In the genomic region with DNA sequence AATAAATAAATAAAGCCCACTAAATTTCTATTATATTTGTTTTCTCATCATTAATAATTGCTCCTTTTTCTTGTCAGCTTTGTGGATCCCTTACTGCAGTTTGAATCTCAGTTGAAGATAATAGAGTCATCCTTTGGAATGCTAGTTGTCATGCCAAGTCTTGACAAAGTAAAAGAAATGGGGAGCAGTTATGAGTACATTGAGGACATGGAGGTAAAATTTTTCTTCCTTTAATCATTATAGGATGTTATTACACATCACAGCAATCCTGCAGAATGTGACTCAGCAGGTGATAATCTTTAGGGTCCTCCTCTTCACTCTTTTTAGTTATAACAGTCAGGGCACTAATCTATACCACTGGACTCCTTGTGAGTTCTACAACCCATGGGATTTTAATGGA, we compare ENCODE assay signal across 30 cellular contexts. TPM values are rescaled to one million over a fixed set of nuclear protein-coding genes. Genes with fewer than 3 reads are reported as not detected.
DNase-seq lines count a peak whose midpoint lies in the region; ATAC-seq, FAIRE-seq and TF ChIP-seq lines count a peak whose summit lies in the region.
"Had no signal": no experiment of that assay in that cellular context is flagged by ENCODE, and none has a peak within 500 bp of the region (broad histone marks: within the 10 kb centered on the region; RNA-seq: fewer than 3 reads in every experiment).

No MANE protein-coding gene starts in this region.

- no peaks in the 10 kb centered on the region for H3K27me3 ChIP-seq in bronchial epithelial cell (ENCODE audit: control insufficient read depth, insufficient read depth, low read length)
- H3K27me3 ChIP-seq: hepatocyte, testis, uterus had no signal

- DNase-seq in EL = peak; percentile 72
- peak; percentile 20 for DNase-seq in NCI-H226
- DNase-seq in bronchial epithelial cell (ENCODE audit: low read depth) = peak; percentile 85
- peak; percentile 3 for DNase-seq in non-pigmented ciliary epithelial cell (ENCODE audit: low read depth)
- DNase-seq in GM19239 (ENCODE audit: insufficient read length, low spot score) = no peak
- no peak for DNase-seq in SHP77 (lab: John Stamatoyannopoulos, UW)
- DNase-seq in posterior vena cava (ENCODE audit: low spot score) = no peak
- DNase-seq: activated CD4-positive, alpha-beta T cell treated with anti-CD3 and anti-CD28 coated beads, Interleukin-2, amount 50 U/mL, for 4 hours; activated CD8-positive, alpha-beta memory T cell treated with anti-CD3 and anti-CD28 coated beads, Interleukin-2, amount 50 U/mL, for 48 hours; DMS79; immature natural killer cell; NCI-H1105 treated with DMSO at 0.1 percent for 48 hours; NCI-H2081 treated with DMSO at 0.1 percent for 48 hours; NCI-H446 treated with DMSO at 0.1 percent for 48 hours; small intestine; stimulated activated CD4-positive, alpha-beta T cell treated with anti-CD3 and anti-CD28 coated beads, Interleukin-2, amount 100 ng/mL, for 24 hours; testis; uterus had no signal

- no peak for ATAC-seq in HG02763 (IDR thresholded peaks at IDR 0.05; ENCODE audit: unreplicated experiment)
- ATAC-seq: HepG2; stimulated activated memory B cell treated with anti-CD40 and anti-IgM and Interleukin-4, amounts not matched to agents 10 μg/mL and 1 μg/mL and 100 μg/mL, for 72 hours had no signal

- no peak for TF ChIP-seq CTCF in bronchial epithelial cell (IDR thresholded peaks at IDR 0.05; ENCODE audit: insufficient read depth, low read length, severe bottlenecking)

- H3K4me3 ChIP-seq in bronchial epithelial cell (ENCODE audit: low read depth, low read length) = no peak overlapping the region
- H3K4me3 ChIP-seq: cardiac muscle cell, hepatocyte, prostate gland, testis, uterus had no signal

- intact Hi-C loops in posterior vena cava (cut with DNase I) = no loop called here

- FAIRE-seq in bronchial epithelial cell (lab: Jason Lieb, UNC) = no peak
- FAIRE-seq in GM19239 (lab: Jason Lieb, UNC) = no peak
- FAIRE-seq: endometrium, H1, HepG2, RCC 7860, small intestine had no signal

- no peaks in the 10 kb centered on the region for H3K36me3 ChIP-seq in bronchial epithelial cell (ENCODE audit: control insufficient read depth, insufficient read depth, low read length)
- H3K36me3 ChIP-seq: cardiac muscle cell, prostate gland, uterus had no signal

RNA-seq across cellular contexts. Expression of a gene that starts 24.1 kb away (rescaled TPM):
- not detected in 2 replicates for total RNA-seq in bronchial epithelial cell
- total RNA-seq in posterior vena cava = under 1 TPM; 0.24 to 0.46 TPM
- total RNA-seq: cardiac muscle cell, H1, HepG2, liver, mucosa of gallbladder, neural crest cell, prostate gland had no signal

Comparison
In these comparisons a context has a peak if more than half of its experiments do, and no peak if none do; other contexts are left out.
1. DNase-seq: peak in EL (single experiment), NCI-H226 (single experiment), bronchial epithelial cell (single experiment) and non-pigmented ciliary epithelial cell (single experiment); none in GM19239 (single experiment), SHP77 (0 of 2) and posterior vena cava (single experiment).